Comparison of ENCODE assay signal across 8 cellular contexts in the genomic region with DNA sequence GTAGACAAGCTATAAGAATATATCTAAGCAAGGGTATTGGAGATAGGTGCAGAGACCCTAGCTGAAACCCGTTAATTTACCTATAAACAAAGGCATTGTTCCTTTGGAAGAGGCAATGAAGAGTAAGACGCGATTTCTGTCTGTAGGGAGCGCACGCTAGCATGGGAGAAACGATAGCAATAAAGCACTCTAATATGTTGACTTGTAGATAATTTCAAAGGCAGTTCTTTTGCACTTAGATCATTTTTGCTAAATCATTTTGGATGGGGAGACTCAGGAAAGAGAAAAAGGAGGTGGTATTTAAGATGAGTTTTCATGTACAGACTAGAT. TPM values are rescaled to one million over a fixed set of nuclear protein-coding genes. Genes with fewer than 3 reads are reported as not detected.
DNase-seq lines count a peak whose midpoint lies in the region; ATAC-seq and TF ChIP-seq lines count a peak whose summit lies in the region.

No MANE protein-coding gene starts in this region.

- peak overlapping the region; percentile 55 for H3K4me2 ChIP-seq in KMS-11

- peaks cover 8% of the 10 kb centered on the region for H3K4me1 ChIP-seq in CD4-positive, CD25-positive, alpha-beta regulatory T cell (ENCODE audit: control insufficient read depth, insufficient read depth, low read length, poor library complexity, severe bottlenecking)
- peaks cover 12% of the 10 kb centered on the region for H3K4me1 ChIP-seq in KMS-11 (ENCODE audit: low read depth, poor library complexity, severe bottlenecking)

- no peaks in the 10 kb centered on the region for H3K9me3 ChIP-seq in CD4-positive, CD25-positive, alpha-beta regulatory T cell (ENCODE audit: control insufficient read depth in 2 of 2, low read length in 2 of 2)

- no peak overlapping the region for H3K4me3 Mint-ChIP-seq in CD4-positive, CD25-positive, alpha-beta regulatory T cell
- no peak overlapping the region for H3K4me3 Mint-ChIP-seq in neural crest cell

- peaks cover 13% of the 10 kb centered on the region for H3K36me3 Mint-ChIP-seq in CD4-positive, CD25-positive, alpha-beta regulatory T cell
- H3K36me3 Mint-ChIP-seq in neural crest cell (ENCODE audit: low read depth) = peaks cover 6% of the 10 kb centered on the region

- TF ChIP-seq CTCF in KMS-11 (conservative IDR thresholded peaks at IDR 0.05; ENCODE audit: low read depth, low read length) (peak; percentile 40; the same call in 1 of the 2 replicates), dorsolateral prefrontal cortex (IDR thresholded peaks at IDR 0.05 in 54 of 56, conservative IDR thresholded peaks at IDR 0.05 in 2 of 56; ENCODE audit: low read depth in 1 of 56, partially characterized antibody in 56 of 56) (peak in 3 of 56 donors; percentile 6 to 13 (median 11)), neural crest cell (conservative IDR thresholded peaks at IDR 0.05) (peak; percentile 56), omental fat pad (IDR thresholded peaks at IDR 0.05) (no peak)

- H3K9me3 Mint-ChIP-seq in CD4-positive, CD25-positive, alpha-beta regulatory T cell = no peaks in the 10 kb centered on the region
- H3K9me3 Mint-ChIP-seq in neural crest cell = no peaks in the 10 kb centered on the region

- ATAC-seq in CD4-positive, CD25-positive, alpha-beta regulatory T cell (ENCODE audit: low read depth in 2 of 2) = no peak
- ATAC-seq in GM21529 (IDR thresholded peaks at IDR 0.05; ENCODE audit: unreplicated experiment) = no peak
- no peak for ATAC-seq in omental fat pad (ENCODE audit: low FRiP score)

- intact Hi-C loops in dorsolateral prefrontal cortex (cut with DNase I) = no loop called here

- peak overlapping the region; percentile 97 for H3K4me3 ChIP-seq in CD4-positive, CD25-positive, alpha-beta regulatory T cell (ENCODE audit: low read depth, low read length)
- H3K4me3 ChIP-seq in KMS-11 (IDR thresholded peaks at IDR 0.05; ENCODE audit: insufficient read depth, low read depth, low read length) (no peak overlapping the region), dorsolateral prefrontal cortex (peak overlapping the region; percentile 46 to 90 (median 77))

- H3K9ac ChIP-seq in KMS-11 = peak overlapping the region; percentile 56; the same call in 1 of the 2 replicates

- peak in 1 of 3 donors; percentile 44 for DNase-seq in CD4-positive, CD25-positive, alpha-beta regulatory T cell
- no peak for DNase-seq in dorsolateral prefrontal cortex
- DNase-seq in neural crest cell (ENCODE audit: low read depth, low spot score) = no peak
- no peak for DNase-seq in hypothalamus (lab: John Stamatoyannopoulos, UW)
- DNase-seq in NOMO-1 (lab: John Stamatoyannopoulos, UW; ENCODE audit: unreplicated experiment in 2 of 2) = no peak
- no peak for DNase-seq in omental fat pad (ENCODE audit: low spot score)

- H3K27ac Mint-ChIP-seq in CD4-positive, CD25-positive, alpha-beta regulatory T cell = no peak overlapping the region
- H3K27ac Mint-ChIP-seq in neural crest cell (ENCODE audit: unreplicated experiment) = no peak overlapping the region

- H3K27ac ChIP-seq in CD4-positive, CD25-positive, alpha-beta regulatory T cell (ENCODE audit: insufficient read depth, low read length, poor library complexity, severe bottlenecking) = no peak overlapping the region
- H3K27ac ChIP-seq in KMS-11 = peak overlapping the region; percentile 50; the same call in 1 of the 2 replicates
- peak overlapping the region in 20 of 59 donors; percentile 16 to 80 (median 68) for H3K27ac ChIP-seq in dorsolateral prefrontal cortex

- no peaks in the 10 kb centered on the region for H3K27me3 ChIP-seq in CD4-positive, CD25-positive, alpha-beta regulatory T cell (ENCODE audit: control insufficient read depth, insufficient read depth, low read length)
- H3K27me3 ChIP-seq in KMS-11 (ENCODE audit: insufficient read depth, low read depth) (no peaks in the 10 kb centered on the region), dorsolateral prefrontal cortex (no peaks in the 10 kb centered on the region)

- peak overlapping the region; percentile 85 for H2AFZ ChIP-seq in KMS-11 (ENCODE audit: low read depth)

- no peaks in the 10 kb centered on the region for H3K27me3 Mint-ChIP-seq in CD4-positive, CD25-positive, alpha-beta regulatory T cell
- no peaks in the 10 kb centered on the region for H3K27me3 Mint-ChIP-seq in neural crest cell (ENCODE audit: low read depth)

- peaks cover 0 to 9% (median 0%) of the 10 kb centered on the region in 4 donors for H3K4me1 Mint-ChIP-seq in CD4-positive, CD25-positive, alpha-beta regulatory T cell
- H3K4me1 Mint-ChIP-seq in neural crest cell = peaks cover 8% of the 10 kb centered on the region

- peaks cover 2% of the 10 kb centered on the region for H3K36me3 ChIP-seq in CD4-positive, CD25-positive, alpha-beta regulatory T cell (ENCODE audit: control insufficient read depth, insufficient read depth, low read length)
- H3K36me3 ChIP-seq in KMS-11 (ENCODE audit: insufficient read depth) = no peaks in the 10 kb centered on the region

- no peaks in the 10 kb centered on the region for H4K20me1 ChIP-seq in KMS-11 (ENCODE audit: insufficient read depth)

- H3K79me2 ChIP-seq in KMS-11 (ENCODE audit: insufficient read depth, low read depth) = peaks cover 16% of the 10 kb centered on the region; the same call in 1 of the 2 replicates

RNA-seq across cellular contexts. Expression of a gene that starts 0.6 kb away (rescaled TPM):
- total RNA-seq in CD4-positive, CD25-positive, alpha-beta regulatory T cell = 5.6 TPM
- polyA plus RNA-seq in CD4-positive, CD25-positive, alpha-beta regulatory T cell = 1 to 10 TPM; 3.9 to 5.6 (median 4.9) TPM
- total RNA-seq in dorsolateral prefrontal cortex = 10 to 100 TPM in 58 of 120 experiments, 1 to 10 TPM in 62; 5.3 to 21.3 (median 9.9) TPM
- total RNA-seq in neural crest cell = 28.6 and 28.7 TPM in 2 replicates
- total RNA-seq in omental fat pad = 1 to 10 TPM; 4.2 to 9.6 (median 5.5) TPM

RNA-seq across cellular contexts. Expression of a gene that starts 13.0 kb away (rescaled TPM):
- 142 TPM for total RNA-seq in CD4-positive, CD25-positive, alpha-beta regulatory T cell
- 10 to 100 TPM; 44.4 to 59.2 (median 48.7) TPM for polyA plus RNA-seq in CD4-positive, CD25-positive, alpha-beta regulatory T cell
- 100 to 1,000 TPM in 2 of 120 experiments, 10 to 100 TPM in 118; 41.6 to 106 (median 69.8) TPM for total RNA-seq in dorsolateral prefrontal cortex
- total RNA-seq in neural crest cell = 58.8 and 63.1 TPM in 2 replicates
- 10 to 100 TPM; 48.0 to 86.2 (median 49.9) TPM for total RNA-seq in omental fat pad

RNA-seq across cellular contexts. Expression of a gene that starts 57.6 kb away (rescaled TPM):
- total RNA-seq in CD4-positive, CD25-positive, alpha-beta regulatory T cell = 0.39 TPM
- polyA plus RNA-seq in CD4-positive, CD25-positive, alpha-beta regulatory T cell = 1 to 10 TPM in 3 of 4 donors, under 1 TPM in 1; 0.06 to 2.1 (median 1.4) TPM
- total RNA-seq in dorsolateral prefrontal cortex = 10 to 100 TPM in 101 of 120 experiments, 1 to 10 TPM in 19; 4.8 to 25.5 (median 13.2) TPM
- 2.6 and 3.1 TPM in 2 replicates for total RNA-seq in neural crest cell
- total RNA-seq in omental fat pad = under 1 TPM in 3 of 4 donors, not detected in 1; 0.13 to 0.60 (median 0.28) TPM

Comparison
In these comparisons a context has a peak if more than half of its experiments do, and no peak if none do; other contexts are left out.
1. CTCF ChIP-seq: peak in KMS-11 (single experiment) and neural crest cell (single experiment); none in omental fat pad (0 of 3).